Comparison of ENCODE assay signal across 10 cellular contexts in genomic region chr2:96838345-96839287, GRCh38. TPM values are rescaled to one million over a fixed set of nuclear protein-coding genes. Genes with fewer than 3 reads are reported as not detected.
A peak's percentile ranks its signal among the peaks of the same experiment; 100 is the strongest.
DNase-seq lines count a peak whose midpoint lies in the region; ATAC-seq and TF ChIP-seq lines count a peak whose summit lies in the region.
"Had no signal": no experiment of that assay in that cellular context is flagged by ENCODE, and none has a peak within 500 bp of the region (broad histone marks: within the 10 kb centered on the region; RNA-seq: fewer than 3 reads in every experiment).

No MANE protein-coding gene starts in this region.

- H3K4me3 ChIP-seq in MM.1S (ENCODE audit: low read length) (no peak overlapping the region), stomach (peak overlapping the region in 1 of 4 donors; percentile 37), BE2C (ENCODE audit: low read depth, low read length) (no peak overlapping the region)

- DNase-seq in activated T-cell treated with anti-CD3 and anti-CD28 coated beads, Interleukin-2, amount 50 U/mL, for 24 hours, result peak; percentile 43
- no peak for DNase-seq in activated T-cell treated with anti-CD3 and anti-CD28 coated beads for 4 hours
- no peak for DNase-seq in MM.1S
- no peak for DNase-seq in foreskin keratinocyte
- no peak for DNase-seq in stomach
- no peak for DNase-seq in stimulated activated naive CD4-positive, alpha-beta T cell (lab: John Stamatoyannopoulos, UW)
- DNase-seq in BE2C, result no peak
- no peak for DNase-seq in activated effector memory CD4-positive, alpha-beta T cell treated with anti-CD3 and anti-CD28 coated beads, Interleukin-2, amount 50 U/mL, for 16 hours
- DNase-seq: nephron progenitor cell, WERI-Rb-1 had no signal

- WGBS in stomach, 5 donors, result 63 to 87% (median 85%) methylated on average over 7 to 22 of the region's 22 CpGs

- no peak overlapping the region for H3K4me3 Mint-ChIP-seq in activated T-cell treated with anti-CD3 and anti-CD28 coated beads, Interleukin-2, amount 50 U/mL, for 24 hours
- H3K4me3 Mint-ChIP-seq: nephron progenitor cell had no signal

- peaks cover 55% of the 10 kb centered on the region for H3K36me3 Mint-ChIP-seq in activated T-cell treated with anti-CD3 and anti-CD28 coated beads, Interleukin-2, amount 50 U/mL, for 24 hours (ENCODE audit: low read depth)

- no peaks in the 10 kb centered on the region for H4K20me1 ChIP-seq in MM.1S (ENCODE audit: insufficient read depth, low read length)

- peak overlapping the region; percentile 49; the same call in 1 of the 2 replicates for H3K4me2 ChIP-seq in MM.1S (ENCODE audit: low read depth, low read length)

- H3K27ac Mint-ChIP-seq in activated T-cell treated with anti-CD3 and anti-CD28 coated beads, Interleukin-2, amount 50 U/mL, for 24 hours, result peak overlapping the region; percentile 71
- H3K27ac Mint-ChIP-seq: nephron progenitor cell had no signal

- peak overlapping the region; percentile 46; the same call in 1 of the 2 replicates for H3K9ac ChIP-seq in MM.1S (ENCODE audit: low read length)

- H3K9me3 Mint-ChIP-seq in activated T-cell treated with anti-CD3 and anti-CD28 coated beads, Interleukin-2, amount 50 U/mL, for 24 hours, result no peaks in the 10 kb centered on the region
- H3K9me3 Mint-ChIP-seq: nephron progenitor cell had no signal

- H3K4me1 ChIP-seq in MM.1S (ENCODE audit: low read length) (peaks cover 22% of the 10 kb centered on the region), foreskin keratinocyte (no peaks in the 10 kb centered on the region), stomach (peaks cover 11 to 21% (median 18%) of the 10 kb centered on the region in 4 donors), BE2C (no peaks in the 10 kb centered on the region)

- intact Hi-C loops in stomach (cut with DNase I; ENCODE audit: low total_unique reads), result no loop called here

- TF ChIP-seq CTCF in MM.1S (IDR thresholded peaks at IDR 0.05; ENCODE audit: low read length) (no peak), foreskin keratinocyte (conservative IDR thresholded peaks at IDR 0.05) (no peak), stomach (IDR thresholded peaks at IDR 0.05) (no peak), BE2C (IDR thresholded peaks at IDR 0.05; ENCODE audit: low read depth, low read length) (no peak)

- H3K79me2 ChIP-seq in MM.1S (ENCODE audit: low read length), result no peaks in the 10 kb centered on the region; the same call in 1 of the 2 replicates

- TF ChIP-seq EP300 in stomach (IDR thresholded peaks at IDR 0.05), result no peak

- H3K9me2 ChIP-seq in MM.1S (replicated peaks; ENCODE audit: insufficient read depth, low read length), result no peaks in the 10 kb centered on the region

- peak overlapping the region; percentile 64; the same call in 1 of the 2 replicates for H3K27ac ChIP-seq in MM.1S (ENCODE audit: low read length)
- H3K27ac ChIP-seq in foreskin keratinocyte, result no peak overlapping the region
- peak overlapping the region in 3 of 5 donors; percentile 35 to 46 (median 39) for H3K27ac ChIP-seq in stomach
- H3K27ac ChIP-seq: WERI-Rb-1 had no signal

- no peaks in the 10 kb centered on the region for H3K27me3 Mint-ChIP-seq in activated T-cell treated with anti-CD3 and anti-CD28 coated beads, Interleukin-2, amount 50 U/mL, for 24 hours

- H3F3A ChIP-seq in MM.1S (ENCODE audit: insufficient read depth, low read length), result peaks cover 17% of the 10 kb centered on the region; the same call in 1 of the 2 replicates

- peak; percentile 13 for ATAC-seq in foreskin keratinocyte

- H3K9me3 ChIP-seq in MM.1S (replicated peaks; ENCODE audit: insufficient read depth, low read length), result no peaks in the 10 kb centered on the region
- H3K9me3 ChIP-seq in stomach, result no peaks in the 10 kb centered on the region
- H3K9me3 ChIP-seq in BE2C, result no peaks in the 10 kb centered on the region

- TF ChIP-seq POLR2A in stomach (IDR thresholded peaks at IDR 0.05), result no peak

- H3K27me3 ChIP-seq in MM.1S (replicated peaks; ENCODE audit: insufficient read depth, low read length), result no peaks in the 10 kb centered on the region
- H3K27me3 ChIP-seq in foreskin keratinocyte, result no peaks in the 10 kb centered on the region
- no peaks in the 10 kb centered on the region for H3K27me3 ChIP-seq in stomach
- H3K27me3 ChIP-seq in BE2C, result no peaks in the 10 kb centered on the region

- peaks cover 21% of the 10 kb centered on the region for H3K4me1 Mint-ChIP-seq in activated T-cell treated with anti-CD3 and anti-CD28 coated beads, Interleukin-2, amount 50 U/mL, for 24 hours (ENCODE audit: low read depth)

- H3K36me3 ChIP-seq in MM.1S (replicated peaks; ENCODE audit: insufficient read depth, low read length) (no peaks in the 10 kb centered on the region), stomach (peaks cover 3 to 42% (median 32%) of the 10 kb centered on the region in 4 donors), BE2C (no peaks in the 10 kb centered on the region)

- peak overlapping the region; percentile 32; the same call in 1 of the 2 replicates for H2AFZ ChIP-seq in MM.1S (ENCODE audit: low read length)

RNA-seq across cellular contexts. Expression of gene ANKRD23, which starts 5.2 kb away (rescaled TPM):
- 0.92 and 1.2 TPM in 2 replicates for total RNA-seq in foreskin keratinocyte
- polyA plus RNA-seq in foreskin keratinocyte, result 0.57 and 0.59 TPM in 2 replicates
- 1 to 10 TPM in 4 of 5 donors, not detected in 1; 1.3 to 3.6 (median 2.0) TPM for total RNA-seq in stomach
- 1 to 10 TPM in 2 of 3 donors, under 1 TPM in 1; 1.00 to 2.9 (median 2.4) TPM for polyA plus RNA-seq in stomach
- 4.0 TPM for polyA plus RNA-seq in BE2C (2012; ENCODE audit: insufficient read depth, insufficient read length, low read depth)

RNA-seq across cellular contexts. Expression of gene ANKRD39, which starts 19.2 kb away (rescaled TPM):
- total RNA-seq in foreskin keratinocyte (10.5 and 10.6 TPM in 2 replicates), stomach (10 to 100 TPM in 3 of 5 donors, 1 to 10 TPM in 2; 2.8 to 32.1 (median 11.3) TPM)
- polyA plus RNA-seq in foreskin keratinocyte (19.0 and 19.2 TPM in 2 replicates), stomach (10 to 100 TPM; 11.5 to 18.0 (median 14.1) TPM)
- polyA plus RNA-seq in BE2C (2012; ENCODE audit: insufficient read depth, insufficient read length, low read depth), result 28.5 TPM

RNA-seq across cellular contexts. Expression of gene CNNM3, which starts 22.5 kb away (rescaled TPM):
- total RNA-seq in foreskin keratinocyte (3.8 and 4.7 TPM in 2 replicates), stomach (100 to 1,000 TPM in 1 of 5 donors, 10 to 100 TPM in 3, 1 to 10 TPM in 1; 6.2 to 107 (median 23.3) TPM)
- polyA plus RNA-seq in foreskin keratinocyte (2.6 and 2.7 TPM in 2 replicates), stomach (1 to 10 TPM; 4.6 to 8.4 (median 6.3) TPM)
- polyA plus RNA-seq in BE2C (2012; ENCODE audit: insufficient read depth, insufficient read length, low read depth), result 17.9 TPM

RNA-seq across cellular contexts. Expression of gene SEMA4C, which starts 31.3 kb away (rescaled TPM):
- 9.5 and 10.5 TPM in 2 replicates for total RNA-seq in foreskin keratinocyte
- polyA plus RNA-seq in foreskin keratinocyte, result 6.2 and 6.6 TPM in 2 replicates
- total RNA-seq in stomach, result 10 to 100 TPM; 10.7 to 78.8 (median 24.4) TPM
- 10 to 100 TPM in 1 of 3 donors, 1 to 10 TPM in 2; 5.7 to 15.8 (median 8.0) TPM for polyA plus RNA-seq in stomach
- polyA plus RNA-seq in BE2C (2012; ENCODE audit: insufficient read depth, insufficient read length, low read depth), result 32.7 TPM
